Comparison of ENCODE assay signal across 9 cellular contexts in genomic region chrX:136496359-136496767, GRCh38. TPM values are rescaled to one million over a fixed set of nuclear protein-coding genes. Genes with fewer than 3 reads are reported as not detected.
DNase-seq lines count a peak whose midpoint lies in the region; ATAC-seq and TF ChIP-seq lines count a peak whose summit lies in the region.
"Had no signal": no experiment of that assay in that cellular context is flagged by ENCODE, and none has a peak within 500 bp of the region (broad histone marks: within the 10 kb centered on the region; RNA-seq: fewer than 3 reads in every experiment).

No MANE protein-coding gene starts in this region.

- H3K4me3 ChIP-seq in Peyer's patch: peak overlapping the region; percentile 58 to 80 (median 70)
- peak overlapping the region; percentile 61 to 69 (median 66) for H3K4me3 ChIP-seq in esophagus muscularis mucosa
- H3K4me3 ChIP-seq in sigmoid colon: peak overlapping the region; percentile 51 to 73 (median 65)

- TF ChIP-seq CTCF in Peyer's patch (IDR thresholded peaks at IDR 0.05) (no peak), esophagus muscularis mucosa (IDR thresholded peaks at IDR 0.05) (no peak), sigmoid colon (IDR thresholded peaks at IDR 0.05) (no peak)

- no peaks in the 10 kb centered on the region for H3K4me1 ChIP-seq in Peyer's patch
- peaks cover 3 to 24% (median 15%) of the 10 kb centered on the region in 4 donors for H3K4me1 ChIP-seq in esophagus muscularis mucosa
- H3K4me1 ChIP-seq in sigmoid colon: peaks cover 0 to 12% (median 3%) of the 10 kb centered on the region in 4 donors

- H3K9me3 ChIP-seq in Peyer's patch (no peaks in the 10 kb centered on the region), esophagus muscularis mucosa (no peaks in the 10 kb centered on the region), sigmoid colon (no peaks in the 10 kb centered on the region)

- 60% methylated on average over 12 of the region's 12 CpGs for WGBS in esophagus muscularis mucosa
- 0 to 1% methylated on average over 12 of the region's 12 CpGs for WGBS in sigmoid colon, 2 donors

- intact Hi-C loops in esophagus muscularis mucosa (cut with DNase I) (loop anchor here (5.0 kb wide), 1 partner anchor 524 kb away; the partner anchor contains the start of gene MMGT1), sigmoid colon (cut with DNase I) (loop anchor here (2.0 to 10.0 kb wide), 5 partner anchors 30 to 974 kb away; partner anchors contain the start of genes INTS6L, MAP7D3 and MMGT1)

- H3K27ac ChIP-seq in Peyer's patch: peak overlapping the region; percentile 91 to 99 (median 96)
- H3K27ac ChIP-seq in esophagus muscularis mucosa (replicated peaks in 1 of 4): peak overlapping the region; percentile 86 to 95 (median 94)
- H3K27ac ChIP-seq in sigmoid colon: peak overlapping the region; percentile 90 to 95 (median 93)

- ATAC-seq in GM18517 (IDR thresholded peaks at IDR 0.05; ENCODE audit: unreplicated experiment): peak; percentile 3
- ATAC-seq in HG02571 (IDR thresholded peaks at IDR 0.05; ENCODE audit: unreplicated experiment): no peak
- ATAC-seq in GM18520 (IDR thresholded peaks at IDR 0.05; ENCODE audit: unreplicated experiment): no peak
- ATAC-seq in GM21576 (IDR thresholded peaks at IDR 0.05; ENCODE audit: unreplicated experiment): no peak

- DNase-seq in Peyer's patch (no peak), esophagus muscularis mucosa (ENCODE audit: extremely low spot score) (no peak), sigmoid colon (no peak), GM03348 (ENCODE audit: low spot score) (no peak)

- TF ChIP-seq POLR2A in Peyer's patch (IDR thresholded peaks at IDR 0.05): no peak
- TF ChIP-seq POLR2A in esophagus muscularis mucosa (IDR thresholded peaks at IDR 0.05; ENCODE audit: low read depth): no peak
- no peak for TF ChIP-seq POLR2A in sigmoid colon (IDR thresholded peaks at IDR 0.05)

- H3K27me3 ChIP-seq in Peyer's patch (no peaks in the 10 kb centered on the region), esophagus muscularis mucosa (peaks cover 0 to 8% (median under 1%) of the 10 kb centered on the region in 4 donors), sigmoid colon (no peaks in the 10 kb centered on the region)

- H3K36me3 ChIP-seq in Peyer's patch (peaks cover 0 to 7% (median 0%) of the 10 kb centered on the region in 3 donors), esophagus muscularis mucosa (peaks cover 0 to 14% (median 2%) of the 10 kb centered on the region in 4 donors), sigmoid colon (peaks cover 0 to 13% (median 0%) of the 10 kb centered on the region in 4 donors)

- no peak for TF ChIP-seq EP300 in esophagus muscularis mucosa (IDR thresholded peaks at IDR 0.05)
- no peak for TF ChIP-seq EP300 in sigmoid colon (IDR thresholded peaks at IDR 0.05)

RNA-seq across cellular contexts. Expression of gene HTATSF1, which starts 1.0 kb away (rescaled TPM):
- total RNA-seq in Peyer's patch (10 to 100 TPM; 25.9 to 45.4 (median 27.9) TPM), esophagus muscularis mucosa (10 to 100 TPM; 47.7 to 59.8 (median 55.4) TPM), sigmoid colon (10 to 100 TPM; 47.1 to 62.4 (median 55.0) TPM)
- polyA plus RNA-seq in sigmoid colon: 10 to 100 TPM; 35.7 to 44.4 (median 37.2) TPM

RNA-seq across cellular contexts. Expression of gene BRS3, which starts 8.6 kb away (rescaled TPM):
- total RNA-seq in Peyer's patch (not detected), esophagus muscularis mucosa (not detected), sigmoid colon (not detected)
- polyA plus RNA-seq in sigmoid colon: not detected
- total RNA-seq: RPMI7951 had no signal

RNA-seq across cellular contexts. Expression of gene VGLL1, which starts 35.7 kb away (rescaled TPM):
- not detected for total RNA-seq in Peyer's patch
- total RNA-seq in esophagus muscularis mucosa: not detected
- total RNA-seq in sigmoid colon: not detected
- not detected for polyA plus RNA-seq in sigmoid colon
- total RNA-seq: RPMI7951 had no signal
